In the genomic region with DNA sequence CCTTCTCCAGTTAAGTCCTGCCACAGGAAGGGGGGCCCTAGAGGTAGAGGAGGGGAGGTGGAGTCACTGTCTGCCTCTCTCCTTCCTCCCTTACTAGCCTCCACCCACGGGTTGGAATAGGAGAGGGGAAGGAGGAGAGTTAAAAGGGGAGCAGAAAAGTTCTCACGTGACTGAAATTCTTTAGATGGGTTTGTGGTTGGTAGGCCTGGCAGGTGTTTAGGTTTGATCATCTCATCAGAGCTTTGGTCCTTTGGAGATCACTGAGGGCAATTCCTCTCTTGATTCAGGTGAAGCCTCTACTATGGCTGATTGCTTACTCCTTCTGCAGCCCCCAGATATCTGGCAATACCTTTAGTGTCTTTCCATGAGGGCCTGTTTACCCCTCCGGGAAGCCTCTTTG, we compare ENCODE assay signal across 33 cellular contexts.
"Had no signal": no experiment of that assay in that cellular context is flagged by ENCODE, and none has a peak within 500 bp of the region (broad histone marks: within the 10 kb centered on the region; RNA-seq: fewer than 3 reads in every experiment).

No MANE protein-coding gene starts in this region.

- DNase-seq: activated B cell treated with CpG ODN at 0.5 μM for 24 hours; activated CD4-positive, alpha-beta memory T cell treated with anti-CD3 and anti-CD28 coated beads for 36 hours; activated CD4-positive, alpha-beta T cell treated with anti-CD3 and anti-CD28 coated beads for 36 hours; activated CD4-positive, alpha-beta T cell treated with anti-CD3 and anti-CD28 coated beads, Interleukin-2, amount 10 ng/mL, durations not matched to agents 24 days and 14 days; activated CD4-positive, CD25-positive, alpha-beta regulatory T cell treated with anti-CD3 and anti-CD28 coated beads, Interleukin-2, amount 50 U/mL, for 72 hours; activated CD8-positive, alpha-beta memory T cell treated with anti-CD3 and anti-CD28 coated beads, Interleukin-2, amount 10 ng/mL, durations not matched to agents 7 days and 5 days; activated CD8-positive, alpha-beta memory T cell treated with anti-CD3 and anti-CD28 coated beads, Interleukin-2, amount 50 U/mL, for 4 hours; activated CD8-positive, alpha-beta T cell treated with anti-CD3 and anti-CD28 coated beads, Interleukin-2, amount 10 ng/mL, durations not matched to agents 7 days and 5 days; activated effector memory CD4-positive, alpha-beta T cell treated with anti-CD3 and anti-CD28 coated beads, Interleukin-2, amount 50 U/mL, for 16 hours; activated naive CD4-positive, alpha-beta T cell treated with anti-CD3 and anti-CD28 coated beads for 36 hours; activated naive CD8-positive, alpha-beta T cell treated with anti-CD3 and anti-CD28 coated beads for 36 hours; activated naive CD8-positive, alpha-beta T cell treated with anti-CD3 and anti-CD28 coated beads, Interleukin-2, amount 50 U/mL, for 24 hours; activated T-cell treated with anti-CD3 and anti-CD28 coated beads, Interleukin-2, amount 50 U/mL, for 1 hour; activated T-cell treated with anti-CD3 and anti-CD28 coated beads, Interleukin-2, amount 50 U/mL, for 48 hours; adrenal gland; amygdala; aorta; body of pancreas; central memory CD4-positive, alpha-beta T cell; cerebellar nuclear complex; colonic mucosa; effector CD8-positive, alpha-beta T cell; esophagus squamous epithelium; foreskin melanocyte; heart right ventricle; T-helper 17 cell; T1000; WERI-Rb-1 had no signal

- FAIRE-seq: endometrium, endothelial cell of umbilical vein had no signal

- H3K36me3 ChIP-seq: adrenal gland, cardiac muscle cell, colonic mucosa, esophagus squamous epithelium, gastroesophageal sphincter, heart right ventricle, WERI-Rb-1 had no signal

- H3K27ac ChIP-seq: adrenal gland, body of pancreas, cardiac muscle cell, colonic mucosa, epithelial cell of prostate, esophagus squamous epithelium, gastroesophageal sphincter, heart right ventricle, WERI-Rb-1 had no signal

- H3K4me1 ChIP-seq: adrenal gland, body of pancreas, colonic mucosa, esophagus squamous epithelium, gastroesophageal sphincter, heart right ventricle had no signal

- H3K4me3 ChIP-seq: adrenal gland, body of pancreas, cardiac muscle cell, colonic mucosa, esophagus squamous epithelium, gastroesophageal sphincter, heart right ventricle had no signal

- H3K9me3 ChIP-seq: adrenal gland, body of pancreas, colonic mucosa, esophagus squamous epithelium, gastroesophageal sphincter, heart right ventricle had no signal

- H3K27me3 ChIP-seq: adrenal gland, body of pancreas, cardiac muscle cell, colonic mucosa, gastroesophageal sphincter, heart right ventricle had no signal
